Comparison of ENCODE assay signal across 8 cellular contexts in the genomic region with DNA sequence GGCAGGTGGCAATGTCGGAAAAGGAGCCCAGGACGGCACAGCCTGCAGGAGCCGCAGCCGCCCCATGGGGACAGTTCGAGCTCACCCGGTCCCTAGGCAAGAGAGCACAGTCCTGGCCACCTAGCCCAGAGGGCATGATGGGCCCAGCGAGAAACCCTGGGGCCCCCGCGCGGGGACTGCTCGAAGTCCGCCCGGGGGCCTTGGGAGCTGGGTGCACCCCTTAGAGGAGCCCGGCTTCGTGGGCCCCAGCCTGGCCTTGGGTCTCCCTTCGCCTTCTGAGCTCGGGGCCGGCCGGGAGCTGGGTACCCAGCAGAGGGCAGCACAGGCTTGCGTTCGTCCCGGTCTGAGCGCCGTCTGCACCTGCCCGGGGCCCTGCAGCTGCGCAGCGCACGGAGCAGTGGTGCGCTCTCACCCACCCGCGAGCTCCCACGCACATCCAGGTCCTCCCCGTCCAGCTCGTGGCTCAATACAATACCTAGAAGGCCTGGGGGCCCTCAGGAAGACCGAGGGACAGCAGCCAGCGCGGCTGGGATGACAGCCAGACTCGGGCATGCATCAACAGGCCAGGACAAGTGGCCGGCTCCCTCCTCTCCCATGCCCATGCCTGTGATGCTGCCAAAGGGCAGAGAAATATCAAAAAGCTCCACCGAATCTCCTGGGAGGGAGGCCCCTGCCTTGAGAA.
DNase-seq lines count a peak whose midpoint lies in the region; ATAC-seq and TF ChIP-seq lines count a peak whose summit lies in the region.

No MANE protein-coding gene starts in this region.

- intact Hi-C loops in left lung (cut with DNase I) = no loop called here

- H3K9me3 ChIP-seq in AG04450 (ENCODE audit: control insufficient read depth, insufficient read depth, low read length) (no peaks in the 10 kb centered on the region), left lung (no peaks in the 10 kb centered on the region)

- CTCF ChIA-PET in AG04450 (lab: Charles Lee) = interaction anchor here (0.6 to 9.7 kb wide), 33 partner anchors 9 to 634 kb away, joined by 3 to 269 read pairs (median 4); no protein-coding TSS in a partner anchor

- H3K4me3 ChIP-seq in AG04450 (ENCODE audit: low read depth, low read length) (peak overlapping the region; percentile 41), choroid plexus epithelial cell (ENCODE audit: low read depth, low read length) (peak overlapping the region; percentile 40), left lung (peak overlapping the region in 1 of 2 donors; percentile 16)

- H3K4me1 ChIP-seq in left lung = peaks cover 0 to 9% of the 10 kb centered on the region in 2 donors

- DNase-seq in AG04450 (ENCODE audit: low read depth, low spot score) (no peak), NCI-H2227 treated with DMSO at 0.1 percent for 48 hours (lab: John Stamatoyannopoulos, UW) (peak; percentile 69), choroid plexus epithelial cell (ENCODE audit: low read depth) (peak; percentile 67), left lung (peak; percentile 65 to 89)
- DNase-seq in activated CD4-positive, alpha-beta T cell treated with anti-CD3 and anti-CD28 coated beads for 48 hours = peak; percentile 85
- DNase-seq in stimulated activated CD4-positive, alpha-beta T cell treated with anti-CD3 and anti-CD28 coated beads, Interleukin-4, amount 100 ng/mL, for 4 hours = peak; percentile 52 to 71

- H3K36me3 ChIP-seq in left lung = no peaks in the 10 kb centered on the region

- peak; percentile 83 for TF ChIP-seq CTCF in AG04450 (IDR thresholded peaks at IDR 0.05; ENCODE audit: low read depth, low read length)
- TF ChIP-seq CTCF in choroid plexus epithelial cell (conservative IDR thresholded peaks at IDR 0.05; ENCODE audit: low read depth, low read length) = peak; percentile 82
- peak; percentile 78 to 80 for TF ChIP-seq CTCF in left lung (IDR thresholded peaks at IDR 0.05)

- H3K27ac ChIP-seq in AG04450 (ENCODE audit: low read depth, low read length) (no peak overlapping the region), left lung (no peak overlapping the region)

- ATAC-seq in GM18873 (IDR thresholded peaks at IDR 0.05; ENCODE audit: low FRiP score, unreplicated experiment) (peak; percentile 55), HG03108 (IDR thresholded peaks at IDR 0.05; ENCODE audit: unreplicated experiment) (peak; percentile 78), left lung (peak; percentile 97)

- H3K27me3 ChIP-seq in AG04450 (ENCODE audit: control insufficient read depth, insufficient read depth, low read length) (peaks cover 15% of the 10 kb centered on the region), left lung (peaks cover 0 to 55% of the 10 kb centered on the region in 2 donors)

- POLR2A ChIA-PET in AG04450 (lab: Yijun Ruan, JAX) = interaction anchor here (0.6 to 0.9 kb wide), 2 partner anchors 179 to 302 kb away, joined by 3 to 6 read pairs; no protein-coding TSS in a partner anchor
